1 cellular context compared by ENCODE assay signal in genomic region chr4:87012954-87013308, GRCh38.
TF ChIP-seq lines count a peak whose summit lies in the region.

No MANE protein-coding gene starts in this region.

TF ChIP-seq in K562, 482 proteins besides CTCF, POLR2A, EP300 and RAD21:
- TF ChIP-seq MLLT1 (IDR thresholded peaks at IDR 0.05), result 0 out of 4 replicates have a peak, but pooled peaks of 1 of the 2 experiments have one; percentile 36
TF ChIP-seq in K562: peak in this region for 1; not testable (repeated sequence) for 481.
